In genomic region chr18:26383454-26384270, GRCh38 we compare ENCODE assay signal across 8 cellular contexts.
DNase-seq lines count a peak whose midpoint lies in the region; ATAC-seq, FAIRE-seq and TF ChIP-seq lines count a peak whose summit lies in the region.

No MANE protein-coding gene starts in this region.

- no peak for TF ChIP-seq POLR2A in GM12891 (IDR thresholded peaks at IDR 0.05; ENCODE audit: low read depth, low read length)

- peak; percentile 82 for FAIRE-seq in GM12891 (lab: Jason Lieb, UNC)

- in situ Hi-C loops in astrocyte of the cerebellum (cut with HindIII; ENCODE audit: low sequenced_read_pairs) = no loop called here

- CTCF ChIA-PET in AG04449 (lab: Yijun Ruan, JAX) = interaction anchor here (0.6 to 3.9 kb wide), 45 partner anchors 9 to 1216 kb away, joined by 3 to 40 read pairs (median 5); partner anchors contain the start of gene KCTD1

- peaks cover 0 to 9% of the 10 kb centered on the region in 2 donors for H3K4me1 Mint-ChIP-seq in stimulated activated naive B cell treated with anti-CD40 and anti-IgM and Interleukin-4, amounts not matched to agents 10 μg/mL and 1 μg/mL and 100 μg/mL, for 72 hours
- H3K4me1 Mint-ChIP-seq in activated T-helper 1 cell treated with anti-CD3 and anti-CD28 coated beads, Interleukin-12 subunit alpha, Interleukin-12 subunit beta, Interleukin-2, Interleukin-4 antibody, amounts not matched to agents 30 ng/mL and 10 ng/mL and 1 ng/mL, durations not matched to agents 14 hours and 24 hours and 36 hours (ENCODE audit: low read depth) = no peaks in the 10 kb centered on the region

- no peak overlapping the region for H3K4me3 Mint-ChIP-seq in stimulated activated naive B cell treated with anti-CD40 and anti-IgM and Interleukin-4, amounts not matched to agents 10 μg/mL and 1 μg/mL and 100 μg/mL, for 72 hours
- H3K4me3 Mint-ChIP-seq in activated T-helper 1 cell treated with anti-CD3 and anti-CD28 coated beads, Interleukin-12 subunit alpha, Interleukin-12 subunit beta, Interleukin-2, Interleukin-4 antibody, amounts not matched to agents 30 ng/mL and 10 ng/mL and 1 ng/mL, durations not matched to agents 14 hours and 24 hours and 36 hours = no peak overlapping the region

- intact Hi-C loops in activated T-helper 1 cell treated with anti-CD3 and anti-CD28 coated beads, Interleukin-12 subunit alpha, Interleukin-12 subunit beta, Interleukin-2, Interleukin-4 antibody, amounts not matched to agents 30 ng/mL and 10 ng/mL and 1 ng/mL, durations not matched to agents 14 hours and 24 hours and 36 hours (cut with micrococcal nuclease) = loop anchor here (1.0 to 5.0 kb wide), 3 partner anchors 76 to 266 kb away; no protein-coding TSS in a partner anchor

- POLR2A ChIA-PET in AG04449 (lab: Yijun Ruan, JAX) = no interaction called here

- H3K27ac Mint-ChIP-seq in stimulated activated naive B cell treated with anti-CD40 and anti-IgM and Interleukin-4, amounts not matched to agents 10 μg/mL and 1 μg/mL and 100 μg/mL, for 72 hours = no peak overlapping the region
- H3K27ac Mint-ChIP-seq in activated T-helper 1 cell treated with anti-CD3 and anti-CD28 coated beads, Interleukin-12 subunit alpha, Interleukin-12 subunit beta, Interleukin-2, Interleukin-4 antibody, amounts not matched to agents 30 ng/mL and 10 ng/mL and 1 ng/mL, durations not matched to agents 14 hours and 24 hours and 36 hours = no peak overlapping the region

- peaks cover 5 to 16% of the 10 kb centered on the region in 2 donors for H3K36me3 Mint-ChIP-seq in stimulated activated naive B cell treated with anti-CD40 and anti-IgM and Interleukin-4, amounts not matched to agents 10 μg/mL and 1 μg/mL and 100 μg/mL, for 72 hours
- H3K36me3 Mint-ChIP-seq in activated T-helper 1 cell treated with anti-CD3 and anti-CD28 coated beads, Interleukin-12 subunit alpha, Interleukin-12 subunit beta, Interleukin-2, Interleukin-4 antibody, amounts not matched to agents 30 ng/mL and 10 ng/mL and 1 ng/mL, durations not matched to agents 14 hours and 24 hours and 36 hours (ENCODE audit: low read depth) = no peaks in the 10 kb centered on the region

- DNase-seq in AG04449 (ENCODE audit: low read depth, low spot score) = no peak
- no peak for DNase-seq in GM12891 (ENCODE audit: insufficient read length, low spot score)
- peak; percentile 2 for DNase-seq in NCI-H2171 (lab: John Stamatoyannopoulos, UW)
- DNase-seq in astrocyte of the cerebellum (ENCODE audit: low read depth) = peak; percentile 52
- DNase-seq in iPS-NIHi11 (ENCODE audit: low spot score) = peak; percentile 50
- no peak for DNase-seq in stimulated activated naive B cell treated with anti-CD40 and anti-IgM and Interleukin-4, amounts not matched to agents 10 μg/mL and 1 μg/mL and 100 μg/mL, for 72 hours
- no peak for DNase-seq in activated T-helper 1 cell treated with anti-CD3 and anti-CD28 coated beads, Interleukin-12 subunit alpha, Interleukin-12 subunit beta, Interleukin-2, Interleukin-4 antibody, amounts not matched to agents 30 ng/mL and 10 ng/mL and 1 ng/mL, durations not matched to agents 14 hours and 24 hours and 36 hours (ENCODE audit: low spot score)

- H3K4me3 ChIP-seq in AG04449 (ENCODE audit: low read depth, low read length) (no peak overlapping the region), astrocyte of the cerebellum (ENCODE audit: low read depth, low read length) (no peak overlapping the region)

- TF ChIP-seq CTCF in AG04449 (IDR thresholded peaks at IDR 0.05; ENCODE audit: insufficient read depth, low read length, missing control alignments) = peak; percentile 58
- TF ChIP-seq CTCF in astrocyte of the cerebellum (IDR thresholded peaks at IDR 0.05; ENCODE audit: low read depth, low read length, missing control alignments) = peak; percentile 70

- H3K27me3 Mint-ChIP-seq in stimulated activated naive B cell treated with anti-CD40 and anti-IgM and Interleukin-4, amounts not matched to agents 10 μg/mL and 1 μg/mL and 100 μg/mL, for 72 hours = no peaks in the 10 kb centered on the region
- no peaks in the 10 kb centered on the region for H3K27me3 Mint-ChIP-seq in activated T-helper 1 cell treated with anti-CD3 and anti-CD28 coated beads, Interleukin-12 subunit alpha, Interleukin-12 subunit beta, Interleukin-2, Interleukin-4 antibody, amounts not matched to agents 30 ng/mL and 10 ng/mL and 1 ng/mL, durations not matched to agents 14 hours and 24 hours and 36 hours (ENCODE audit: insufficient read depth)

- peak; percentile 81 for ATAC-seq in HG02852 (IDR thresholded peaks at IDR 0.05; ENCODE audit: unreplicated experiment)
- ATAC-seq in stimulated activated naive B cell treated with anti-CD40 and anti-IgM and Interleukin-4, amounts not matched to agents 10 μg/mL and 1 μg/mL and 100 μg/mL, for 72 hours (replicated peaks) = peak; percentile 76 to 80

- no peaks in the 10 kb centered on the region for H3K9me3 Mint-ChIP-seq in stimulated activated naive B cell treated with anti-CD40 and anti-IgM and Interleukin-4, amounts not matched to agents 10 μg/mL and 1 μg/mL and 100 μg/mL, for 72 hours
- no peaks in the 10 kb centered on the region for H3K9me3 Mint-ChIP-seq in activated T-helper 1 cell treated with anti-CD3 and anti-CD28 coated beads, Interleukin-12 subunit alpha, Interleukin-12 subunit beta, Interleukin-2, Interleukin-4 antibody, amounts not matched to agents 30 ng/mL and 10 ng/mL and 1 ng/mL, durations not matched to agents 14 hours and 24 hours and 36 hours

TF ChIP-seq in GM12891, 5 proteins besides CTCF, POLR2A, EP300 and RAD21:
- TF ChIP-seq POU2F2 (IDR thresholded peaks at IDR 0.05; ENCODE audit: low read depth, low read length) (no peak), SPI1 (IDR thresholded peaks at IDR 0.05; ENCODE audit: low read depth, low read length) (peak; percentile 33; the same call in 1 of the 2 replicates)
TF ChIP-seq in GM12891: peak in this region for 1.

Comparison
In these comparisons a context has a peak if more than half of its experiments do, and no peak if none do; other contexts are left out.
1. DNase-seq: peak in NCI-H2171 (single experiment), astrocyte of the cerebellum (single experiment) and iPS-NIHi11 (single experiment); none in AG04449 (single experiment), GM12891 (single experiment), stimulated activated naive B cell treated with anti-CD40 and anti-IgM and Interleukin-4, amounts not matched to agents 10 μg/mL and 1 μg/mL and 100 μg/mL, for 72 hours (single experiment) and activated T-helper 1 cell treated with anti-CD3 and anti-CD28 coated beads, Interleukin-12 subunit alpha, Interleukin-12 subunit beta, Interleukin-2, Interleukin-4 antibody, amounts not matched to agents 30 ng/mL and 10 ng/mL and 1 ng/mL, durations not matched to agents 14 hours and 24 hours and 36 hours (single experiment).